ENCODE assay signal across 10 cellular contexts in genomic region chr6:41439524-41440418, GRCh38.
DNase-seq lines count a peak whose midpoint lies in the region; ATAC-seq and TF ChIP-seq lines count a peak whose summit lies in the region.
"Had no signal": no experiment of that assay in that cellular context is flagged by ENCODE, and none has a peak within 500 bp of the region (broad histone marks: within the 10 kb centered on the region; RNA-seq: fewer than 3 reads in every experiment).

No MANE protein-coding gene starts in this region.

- peaks cover 49% of the 10 kb centered on the region for H3K4me1 Mint-ChIP-seq in activated naive CD4-positive, alpha-beta T cell treated with anti-CD3 and anti-CD28 coated beads, Interleukin-2, amount 10 ng/mL, durations not matched to agents 7 days and 5 days
- H3K4me1 Mint-ChIP-seq in activated B cell treated with CpG ODN at 0.5 μM for 24 hours: peaks cover 42% of the 10 kb centered on the region
- peaks cover 44% of the 10 kb centered on the region for H3K4me1 Mint-ChIP-seq in stimulated activated naive CD8-positive, alpha-beta T cell treated with anti-CD3 and anti-CD28 coated beads, Interleukin-15, amount 100 ng/mL, for 72 hours

- peak; percentile 44 for DNase-seq in activated naive CD4-positive, alpha-beta T cell treated with anti-CD3 and anti-CD28 coated beads, Interleukin-2, amount 10 ng/mL, durations not matched to agents 7 days and 5 days
- DNase-seq in activated naive CD4-positive, alpha-beta T cell (lab: John Stamatoyannopoulos, UW): no peak
- DNase-seq in activated B cell treated with CpG ODN at 0.5 μM for 24 hours (no peak), caudate nucleus (lab: John Stamatoyannopoulos, UW) (no peak), islet precursor cell (no peak), foreskin melanocyte (no peak)
- DNase-seq in stimulated activated naive CD8-positive, alpha-beta T cell treated with anti-CD3 and anti-CD28 coated beads, Interleukin-15, amount 100 ng/mL, for 72 hours: peak; percentile 25 to 69
- DNase-seq: NCI-H226, T1000 had no signal

- TF ChIP-seq CTCF in activated B cell treated with CpG ODN at 0.5 μM for 24 hours (IDR thresholded peaks at IDR 0.05): no peak

- peaks cover 2% of the 10 kb centered on the region for H3K36me3 Mint-ChIP-seq in activated naive CD4-positive, alpha-beta T cell treated with anti-CD3 and anti-CD28 coated beads, Interleukin-2, amount 10 ng/mL, durations not matched to agents 7 days and 5 days
- H3K36me3 Mint-ChIP-seq in activated B cell treated with CpG ODN at 0.5 μM for 24 hours (ENCODE audit: low read depth): no peaks in the 10 kb centered on the region

- POLR2A ChIA-PET in activated B cell treated with CpG ODN at 0.5 μM for 24 hours (lab: Charles Lee): interaction anchor here (0.6 to 1.7 kb wide), 5 partner anchors 12 to 284 kb away, joined by 3 to 8 read pairs (median 4); no protein-coding TSS in a partner anchor

- H3K27ac Mint-ChIP-seq in activated naive CD4-positive, alpha-beta T cell treated with anti-CD3 and anti-CD28 coated beads, Interleukin-2, amount 10 ng/mL, durations not matched to agents 7 days and 5 days: peak overlapping the region; percentile 80
- H3K27ac Mint-ChIP-seq in activated B cell treated with CpG ODN at 0.5 μM for 24 hours: peak overlapping the region; percentile 90
- peak overlapping the region; percentile 96 to 97 for H3K27ac Mint-ChIP-seq in stimulated activated naive CD8-positive, alpha-beta T cell treated with anti-CD3 and anti-CD28 coated beads, Interleukin-15, amount 100 ng/mL, for 72 hours

- intact Hi-C loops in activated B cell treated with CpG ODN at 0.5 μM for 24 hours (cut with micrococcal nuclease): loop anchor here (1.0 to 5.0 kb wide), 2 partner anchors 13 to 108 kb away; partner anchors contain the start of gene FOXP4

- CTCF ChIA-PET in activated naive CD4-positive, alpha-beta T cell treated with anti-CD3 and anti-CD28 coated beads, Interleukin-2, amount 10 ng/mL, durations not matched to agents 7 days and 5 days (lab: Charles Lee): interaction anchor here (1.5 to 1.6 kb wide), 2 partner anchors 15 to 232 kb away, joined by 3 to 9 read pairs; no protein-coding TSS in a partner anchor
- CTCF ChIA-PET in activated B cell treated with CpG ODN at 0.5 μM for 24 hours (lab: Charles Lee): interaction anchor here (1.5 kb wide), 1 partner anchor 15 kb away, joined by 6 read pairs; no protein-coding TSS in a partner anchor

- peaks cover 81% of the 10 kb centered on the region for H3K27me3 Mint-ChIP-seq in activated naive CD4-positive, alpha-beta T cell treated with anti-CD3 and anti-CD28 coated beads, Interleukin-2, amount 10 ng/mL, durations not matched to agents 7 days and 5 days
- H3K27me3 Mint-ChIP-seq in activated B cell treated with CpG ODN at 0.5 μM for 24 hours: peaks cover 9% of the 10 kb centered on the region
- peaks cover 16% of the 10 kb centered on the region for H3K27me3 Mint-ChIP-seq in stimulated activated naive CD8-positive, alpha-beta T cell treated with anti-CD3 and anti-CD28 coated beads, Interleukin-15, amount 100 ng/mL, for 72 hours

- H3K27ac ChIP-seq in caudate nucleus (ENCODE audit: low read depth, low read length): no peak overlapping the region

- H3K9me3 Mint-ChIP-seq in activated naive CD4-positive, alpha-beta T cell treated with anti-CD3 and anti-CD28 coated beads, Interleukin-2, amount 10 ng/mL, durations not matched to agents 7 days and 5 days: no peaks in the 10 kb centered on the region
- no peaks in the 10 kb centered on the region for H3K9me3 Mint-ChIP-seq in activated B cell treated with CpG ODN at 0.5 μM for 24 hours
- peaks cover 6 to 12% of the 10 kb centered on the region in 2 donors for H3K9me3 Mint-ChIP-seq in stimulated activated naive CD8-positive, alpha-beta T cell treated with anti-CD3 and anti-CD28 coated beads, Interleukin-15, amount 100 ng/mL, for 72 hours

- ATAC-seq in HG03571 (IDR thresholded peaks at IDR 0.05; ENCODE audit: unreplicated experiment) (peak; percentile 76), activated B cell treated with CpG ODN at 0.5 μM for 24 hours (ENCODE audit: low read depth) (peak; percentile 91)
- peak; percentile 85 for ATAC-seq in stimulated activated naive CD8-positive, alpha-beta T cell treated with anti-CD3 and anti-CD28 coated beads, Interleukin-15, amount 100 ng/mL, for 72 hours

- H3K4me3 Mint-ChIP-seq in activated naive CD4-positive, alpha-beta T cell treated with anti-CD3 and anti-CD28 coated beads, Interleukin-2, amount 10 ng/mL, durations not matched to agents 7 days and 5 days: peak overlapping the region; percentile 36
- H3K4me3 Mint-ChIP-seq in activated B cell treated with CpG ODN at 0.5 μM for 24 hours: peak overlapping the region; percentile 21
- peak overlapping the region; percentile 18 to 35 for H3K4me3 Mint-ChIP-seq in stimulated activated naive CD8-positive, alpha-beta T cell treated with anti-CD3 and anti-CD28 coated beads, Interleukin-15, amount 100 ng/mL, for 72 hours

Comparison
In these comparisons a context has a peak if more than half of its experiments do, and no peak if none do; other contexts are left out.
1. DNase-seq: peak in activated naive CD4-positive, alpha-beta T cell treated with anti-CD3 and anti-CD28 coated beads, Interleukin-2, amount 10 ng/mL, durations not matched to agents 7 days and 5 days (single experiment) and stimulated activated naive CD8-positive, alpha-beta T cell treated with anti-CD3 and anti-CD28 coated beads, Interleukin-15, amount 100 ng/mL, for 72 hours (2 of 2); none in activated naive CD4-positive, alpha-beta T cell (0 of 4), activated B cell treated with CpG ODN at 0.5 μM for 24 hours (single experiment), caudate nucleus (0 of 61), islet precursor cell (single experiment) and foreskin melanocyte (single experiment).
2. Peak in every context shown above with its lines, with median percentiles within 50 percentile points of each other: H3K27ac Mint-ChIP-seq, H3K4me3 Mint-ChIP-seq and ATAC-seq.